ENCODE assay signal across 8 cellular contexts in the genomic region with DNA sequence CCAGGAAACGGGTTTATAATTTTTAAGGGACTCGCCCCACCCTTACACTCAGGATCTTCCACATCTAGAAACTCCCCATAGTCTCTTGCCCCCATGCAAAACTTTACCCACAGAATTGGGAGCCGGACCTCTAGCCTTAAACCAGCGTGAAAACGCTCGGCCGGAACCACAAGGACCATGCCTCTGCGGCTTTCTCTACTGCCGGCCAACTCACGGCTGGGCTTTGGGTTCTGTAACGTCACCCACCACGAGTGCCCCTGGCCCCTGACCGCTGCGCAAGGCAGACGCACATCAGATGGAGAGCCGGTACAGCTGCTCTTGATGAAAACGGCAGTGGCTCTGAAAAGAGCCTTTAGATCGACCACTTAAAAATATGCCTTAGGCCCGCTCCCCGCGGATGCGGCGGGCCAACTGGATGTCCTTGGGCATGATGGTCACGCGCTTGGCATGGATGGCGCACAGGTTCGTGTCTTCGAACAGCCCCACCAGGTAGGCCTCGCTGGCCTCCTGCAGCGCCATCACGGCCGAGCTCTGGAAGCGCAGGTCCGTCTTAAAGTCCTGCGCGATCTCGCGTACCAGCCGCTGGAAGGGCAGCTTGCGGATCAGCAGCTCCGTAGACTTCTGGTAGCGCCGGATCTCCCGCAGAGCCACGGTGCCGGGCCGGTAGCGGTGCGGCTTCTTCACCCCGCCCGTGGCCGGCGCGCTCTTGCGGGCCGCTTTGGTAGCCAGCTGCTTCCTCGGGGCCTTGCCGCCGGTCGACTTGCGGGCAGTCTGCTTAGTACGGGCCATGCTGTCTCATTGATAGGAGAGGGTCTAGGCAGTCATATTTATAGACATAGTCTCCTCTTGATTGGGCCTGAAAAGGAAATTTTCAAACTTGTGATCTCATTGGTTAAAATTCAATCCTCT. TPM values are rescaled to one million over a fixed set of nuclear protein-coding genes. Genes with fewer than 3 reads are reported as not detected.
DNase-seq lines count a peak whose midpoint lies in the region; ATAC-seq and TF ChIP-seq lines count a peak whose summit lies in the region.
"Not testable (repeated sequence)": the region's sequence is repeated elsewhere in the genome, so short reads cannot be mapped to it uniquely, and the experiment has no call there.

No MANE protein-coding gene starts in this region.

- H3K79me2 ChIP-seq in SK-N-SH (ENCODE audit: insufficient read depth) = not testable (repeated sequence)

- peak overlapping the region; percentile 49 to 59 for H3K4me3 ChIP-seq in SK-N-SH (ENCODE audit: low read depth in 2 of 2, low read length in 1 of 2)

- DNase-seq in EL (peak; percentile 79), NCI-H1694 (lab: John Stamatoyannopoulos, UW) (peak; percentile 89), foreskin melanocyte (peak; percentile 74)
- DNase-seq in SK-N-SH = not testable (repeated sequence)
- peak; percentile 81 for DNase-seq in activated naive CD4-positive, alpha-beta T cell treated with anti-CD3 and anti-CD28 coated beads for 36 hours
- peak; percentile 62 for DNase-seq in natural killer cell treated with Interleukin-12 subunit alpha and Interleukin-12 subunit beta and Interleukin-15 and Interleukin-18, amount 100 ng/mL, for 72 hours (ENCODE audit: low spot score)
- peak; percentile 65 for DNase-seq in stimulated activated naive CD8-positive, alpha-beta T cell treated with anti-CD3 and anti-CD28 coated beads, Interleukin-15, Interleukin-2, amounts not matched to agents 100 U/mL and 50 U/mL, for 24 hours

- not testable (repeated sequence) for H3K27me3 Mint-ChIP-seq in activated naive CD4-positive, alpha-beta T cell treated with anti-CD3 and anti-CD28 coated beads for 36 hours (ENCODE audit: low read depth); natural killer cell treated with Interleukin-12 subunit alpha and Interleukin-12 subunit beta and Interleukin-15 and Interleukin-18, amount 100 ng/mL, for 72 hours

- H3K9me3 Mint-ChIP-seq in activated naive CD4-positive, alpha-beta T cell treated with anti-CD3 and anti-CD28 coated beads for 36 hours; natural killer cell treated with Interleukin-12 subunit alpha and Interleukin-12 subunit beta and Interleukin-15 and Interleukin-18, amount 100 ng/mL, for 72 hours: not testable (repeated sequence)

- not testable (repeated sequence) for TF ChIP-seq EP300 in SK-N-SH (IDR thresholded peaks at IDR 0.05; ENCODE audit: borderline replicate concordance in 1 of 2, low read depth in 1 of 2, low read length in 1 of 2)

- not testable (repeated sequence) for H3F3A ChIP-seq in SK-N-SH (replicated peaks; ENCODE audit: insufficient read depth)

- peak; percentile 17 for ATAC-seq in HG02642 (IDR thresholded peaks at IDR 0.05; ENCODE audit: poor library complexity, unreplicated experiment)
- ATAC-seq in natural killer cell treated with Interleukin-12 subunit alpha and Interleukin-12 subunit beta and Interleukin-15 and Interleukin-18, amount 100 ng/mL, for 72 hours = peak; percentile 64 to 70
- peak; percentile 45 for ATAC-seq in stimulated activated naive CD8-positive, alpha-beta T cell treated with anti-CD3 and anti-CD28 coated beads, Interleukin-15, Interleukin-2, amounts not matched to agents 100 U/mL and 50 U/mL, for 24 hours

- H3K27ac Mint-ChIP-seq in activated naive CD4-positive, alpha-beta T cell treated with anti-CD3 and anti-CD28 coated beads for 36 hours = peak overlapping the region; percentile 99
- H3K27ac Mint-ChIP-seq in natural killer cell treated with Interleukin-12 subunit alpha and Interleukin-12 subunit beta and Interleukin-15 and Interleukin-18, amount 100 ng/mL, for 72 hours = peak overlapping the region; percentile 92

- not testable (repeated sequence) for H3K36me3 Mint-ChIP-seq in activated naive CD4-positive, alpha-beta T cell treated with anti-CD3 and anti-CD28 coated beads for 36 hours (ENCODE audit: low read depth); natural killer cell treated with Interleukin-12 subunit alpha and Interleukin-12 subunit beta and Interleukin-15 and Interleukin-18, amount 100 ng/mL, for 72 hours

- H3K9ac ChIP-seq in SK-N-SH = peak overlapping the region; percentile 65; the same call in 1 of the 2 replicates

- intact Hi-C loops in activated naive CD4-positive, alpha-beta T cell treated with anti-CD3 and anti-CD28 coated beads for 36 hours (cut with micrococcal nuclease) = not testable (repeated sequence)

- POLR2A ChIA-PET in SK-N-SH (lab: Yijun Ruan, JAX) = interaction anchor here (0.6 to 1.2 kb wide), 2 partner anchors 74 to 75 kb away, joined by 3 read pairs; a partner anchor contains a TSS

- H3K9me2 ChIP-seq in SK-N-SH = not testable (repeated sequence)

- CTCF ChIA-PET in SK-N-SH (lab: Yijun Ruan, JAX); activated naive CD4-positive, alpha-beta T cell treated with anti-CD3 and anti-CD28 coated beads for 36 hours (lab: Charles Lee): not testable (repeated sequence)

- not testable (repeated sequence) for H3K9me3 ChIP-seq in SK-N-SH

- H3K36me3 ChIP-seq in SK-N-SH (replicated peaks in 1 of 2; ENCODE audit: control insufficient read depth in 1 of 2, insufficient read depth in 2 of 2, low read length in 1 of 2) = not testable (repeated sequence)

- not testable (repeated sequence) for H4K20me1 ChIP-seq in SK-N-SH (ENCODE audit: insufficient read depth)

- H3K4me1 ChIP-seq in SK-N-SH (ENCODE audit: control insufficient read depth in 1 of 2, insufficient read depth in 2 of 2, low read depth in 1 of 2, low read length in 1 of 2) = not testable (repeated sequence)

- peak overlapping the region; percentile 89 for H3K4me3 Mint-ChIP-seq in activated naive CD4-positive, alpha-beta T cell treated with anti-CD3 and anti-CD28 coated beads for 36 hours
- peak overlapping the region; percentile 92 for H3K4me3 Mint-ChIP-seq in natural killer cell treated with Interleukin-12 subunit alpha and Interleukin-12 subunit beta and Interleukin-15 and Interleukin-18, amount 100 ng/mL, for 72 hours

- not testable (repeated sequence) for H2AFZ ChIP-seq in SK-N-SH (ENCODE audit: low read depth)

- H3K4me2 ChIP-seq in SK-N-SH = peak overlapping the region; percentile 71

- TF ChIP-seq CTCF in SK-N-SH (IDR thresholded peaks at IDR 0.05) = 0 out of 2 replicates have a peak, but pooled peaks have one; percentile 10

- peak overlapping the region; percentile 82 to 83 for H3K27ac ChIP-seq in SK-N-SH (ENCODE audit: low read depth in 2 of 2, low read length in 1 of 2)

- WGBS in SK-N-SH (ENCODE audit: low lambda C conversion rate) = 0% methylated on average over 14 of the region's 62 CpGs

- H3K4me1 Mint-ChIP-seq in activated naive CD4-positive, alpha-beta T cell treated with anti-CD3 and anti-CD28 coated beads for 36 hours (ENCODE audit: low read depth) = peaks cover 13% of the 10 kb centered on the region
- not testable (repeated sequence) for H3K4me1 Mint-ChIP-seq in natural killer cell treated with Interleukin-12 subunit alpha and Interleukin-12 subunit beta and Interleukin-15 and Interleukin-18, amount 100 ng/mL, for 72 hours (ENCODE audit: low read depth in 2 of 2)

- TF ChIP-seq RAD21 in SK-N-SH (IDR thresholded peaks at IDR 0.05; ENCODE audit: low read length) = not testable (repeated sequence)

- H3K27me3 ChIP-seq in SK-N-SH (ENCODE audit: insufficient read depth) = not testable (repeated sequence)

TF ChIP-seq in SK-N-SH, 30 proteins besides CTCF, POLR2A, EP300 and RAD21 (continues in another document):
- TF ChIP-seq, protein P1, sequence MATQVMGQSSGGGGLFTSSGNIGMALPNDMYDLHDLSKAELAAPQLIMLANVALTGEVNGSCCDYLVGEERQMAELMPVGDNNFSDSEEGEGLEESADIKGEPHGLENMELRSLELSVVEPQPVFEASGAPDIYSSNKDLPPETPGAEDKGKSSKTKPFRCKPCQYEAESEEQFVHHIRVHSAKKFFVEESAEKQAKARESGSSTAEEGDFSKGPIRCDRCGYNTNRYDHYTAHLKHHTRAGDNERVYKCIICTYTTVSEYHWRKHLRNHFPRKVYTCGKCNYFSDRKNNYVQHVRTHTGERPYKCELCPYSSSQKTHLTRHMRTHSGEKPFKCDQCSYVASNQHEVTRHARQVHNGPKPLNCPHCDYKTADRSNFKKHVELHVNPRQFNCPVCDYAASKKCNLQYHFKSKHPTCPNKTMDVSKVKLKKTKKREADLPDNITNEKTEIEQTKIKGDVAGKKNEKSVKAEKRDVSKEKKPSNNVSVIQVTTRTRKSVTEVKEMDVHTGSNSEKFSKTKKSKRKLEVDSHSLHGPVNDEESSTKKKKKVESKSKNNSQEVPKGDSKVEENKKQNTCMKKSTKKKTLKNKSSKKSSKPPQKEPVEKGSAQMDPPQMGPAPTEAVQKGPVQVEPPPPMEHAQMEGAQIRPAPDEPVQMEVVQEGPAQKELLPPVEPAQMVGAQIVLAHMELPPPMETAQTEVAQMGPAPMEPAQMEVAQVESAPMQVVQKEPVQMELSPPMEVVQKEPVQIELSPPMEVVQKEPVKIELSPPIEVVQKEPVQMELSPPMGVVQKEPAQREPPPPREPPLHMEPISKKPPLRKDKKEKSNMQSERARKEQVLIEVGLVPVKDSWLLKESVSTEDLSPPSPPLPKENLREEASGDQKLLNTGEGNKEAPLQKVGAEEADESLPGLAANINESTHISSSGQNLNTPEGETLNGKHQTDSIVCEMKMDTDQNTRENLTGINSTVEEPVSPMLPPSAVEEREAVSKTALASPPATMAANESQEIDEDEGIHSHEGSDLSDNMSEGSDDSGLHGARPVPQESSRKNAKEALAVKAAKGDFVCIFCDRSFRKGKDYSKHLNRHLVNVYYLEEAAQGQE (IDR thresholded peaks at IDR 0.05; ENCODE audit: low read depth, low read length) = 0 out of 2 replicates have a peak, but pooled peaks have one; percentile 15
- TF ChIP-seq POLR2AphosphoS5 (IDR thresholded peaks at IDR 0.05; ENCODE audit: low read depth, low read length) (peak; percentile 90), SIN3A (IDR thresholded peaks at IDR 0.05; ENCODE audit: borderline replicate concordance, low read depth, low read length) (peak; percentile 70; the same call in 1 of the 2 replicates)

RNA-seq across cellular contexts. Expression of a gene that starts 30.7 kb away (rescaled TPM):
- not detected in 2 replicates for polyA plus RNA-seq in SK-N-SH (2012; rRNA removed)
- polyA plus RNA-seq in SK-N-SH (2012; cell fraction: cytosol; rRNA removed) = not detected in 2 replicates
- not detected in 2 replicates for polyA plus RNA-seq in SK-N-SH (2012; cell fraction: nucleus; rRNA removed)
- not detected for total RNA-seq in activated naive CD4-positive, alpha-beta T cell treated with anti-CD3 and anti-CD28 coated beads for 36 hours
- 1 to 10 TPM in 1 of 2 donors, under 1 TPM in 1; 0.93 to 1.3 TPM for total RNA-seq in natural killer cell treated with Interleukin-12 subunit alpha and Interleukin-12 subunit beta and Interleukin-15 and Interleukin-18, amount 100 ng/mL, for 72 hours

Comparison
In these comparisons a context has a peak if more than half of its experiments do, and no peak if none do; other contexts are left out.
1. ATAC-seq: peak in every context shown above with its lines; median percentile 67 in natural killer cell treated with Interleukin-12 subunit alpha and Interleukin-12 subunit beta and Interleukin-15 and Interleukin-18, amount 100 ng/mL, for 72 hours; 45 in stimulated activated naive CD8-positive, alpha-beta T cell treated with anti-CD3 and anti-CD28 coated beads, Interleukin-15, Interleukin-2, amounts not matched to agents 100 U/mL and 50 U/mL, for 24 hours; 17 in HG02642.